ENCODE assay signal across 15 cellular contexts in the genomic region with DNA sequence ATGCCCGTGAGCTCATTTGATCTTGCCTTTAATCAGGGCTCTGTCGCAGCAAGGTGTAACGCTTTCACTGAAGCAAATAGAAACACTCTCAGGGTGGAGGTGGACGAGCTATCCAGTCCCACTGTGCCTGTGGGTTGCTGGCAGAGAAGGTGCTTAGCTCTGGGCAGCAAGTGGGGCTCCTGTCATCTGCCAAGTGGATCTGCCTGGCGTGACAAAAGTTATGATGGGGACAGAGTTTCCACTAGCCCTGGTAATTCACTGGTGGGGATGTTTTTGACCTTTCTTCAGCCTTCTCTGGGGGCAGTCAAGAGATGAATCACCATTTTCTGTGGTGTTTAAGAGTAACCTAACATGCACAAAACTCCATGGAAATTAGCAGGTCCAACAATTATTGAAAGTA.
DNase-seq lines count a peak whose midpoint lies in the region; ATAC-seq and TF ChIP-seq lines count a peak whose summit lies in the region.
"Had no signal": no experiment of that assay in that cellular context is flagged by ENCODE, and none has a peak within 500 bp of the region (broad histone marks: within the 10 kb centered on the region; RNA-seq: fewer than 3 reads in every experiment).

No MANE protein-coding gene starts in this region.

- H3K4ac ChIP-seq in IMR-90 (ENCODE audit: low read depth, low read length) = no peak overlapping the region; the same call in 1 of the 2 replicates

- H2BK20ac ChIP-seq in IMR-90 (ENCODE audit: low read depth, low read length) = no peak overlapping the region

- no peaks in the 10 kb centered on the region for H3K27me3 Mint-ChIP-seq in stimulated activated naive CD8-positive, alpha-beta T cell treated with anti-CD3 and anti-CD28 coated beads, Interleukin-15, Interleukin-2, amounts not matched to agents 100 ng/mL and 50 ng/mL, for 24 hours
- H3K27me3 Mint-ChIP-seq in naive thymus-derived CD8-positive, alpha-beta T cell = no peaks in the 10 kb centered on the region
- H3K27me3 Mint-ChIP-seq in osteocyte (ENCODE audit: unreplicated experiment) = no peaks in the 10 kb centered on the region
- H3K27me3 Mint-ChIP-seq: activated naive CD4-positive, alpha-beta T cell treated with anti-CD3 and anti-CD28 coated beads, Interleukin-2, amount 50 U/mL, for 24 hours; type B pancreatic cell had no signal

- no peak overlapping the region for H2BK5ac ChIP-seq in IMR-90 (ENCODE audit: low read depth, low read length, poor library complexity, severe bottlenecking)

- H3K36me3 ChIP-seq in IMR-90 (ENCODE audit: control insufficient read depth, insufficient read depth, low read length) (peaks cover 5% of the 10 kb centered on the region; the same call in 1 of the 2 replicates), heart left ventricle (peaks cover 0 to 48% (median 38%) of the 10 kb centered on the region in 9 donors)
- H3K36me3 ChIP-seq: BLaER1, Peyer's patch had no signal

- TF ChIP-seq CTCF in IMR-90 (conservative IDR thresholded peaks at IDR 0.05; ENCODE audit: low read depth, low read length) = no peak
- no peak for TF ChIP-seq CTCF in heart left ventricle (IDR thresholded peaks at IDR 0.05)
- no peak for TF ChIP-seq CTCF in osteocyte (IDR thresholded peaks at IDR 0.05)

- H4K20me1 ChIP-seq in IMR-90 (ENCODE audit: insufficient read depth, low read length) = no peaks in the 10 kb centered on the region
- H4K20me1 ChIP-seq: BLaER1 had no signal

- peak overlapping the region; percentile 87 for H3K27ac Mint-ChIP-seq in stimulated activated naive CD8-positive, alpha-beta T cell treated with anti-CD3 and anti-CD28 coated beads, Interleukin-15, Interleukin-2, amounts not matched to agents 100 ng/mL and 50 ng/mL, for 24 hours
- H3K27ac Mint-ChIP-seq in naive thymus-derived CD8-positive, alpha-beta T cell = peak overlapping the region in 1 of 10 donors; percentile 35
- no peak overlapping the region for H3K27ac Mint-ChIP-seq in osteocyte (ENCODE audit: unreplicated experiment)
- H3K27ac Mint-ChIP-seq: activated naive CD4-positive, alpha-beta T cell treated with anti-CD3 and anti-CD28 coated beads, Interleukin-2, amount 50 U/mL, for 24 hours; type B pancreatic cell; WTC11 had no signal

- peaks cover 32% of the 10 kb centered on the region for H3K4me1 Mint-ChIP-seq in stimulated activated naive CD8-positive, alpha-beta T cell treated with anti-CD3 and anti-CD28 coated beads, Interleukin-15, Interleukin-2, amounts not matched to agents 100 ng/mL and 50 ng/mL, for 24 hours (ENCODE audit: low read depth)
- H3K4me1 Mint-ChIP-seq in naive thymus-derived CD8-positive, alpha-beta T cell = peaks cover 0 to 9% (median 0%) of the 10 kb centered on the region in 4 donors
- peaks cover 34% of the 10 kb centered on the region for H3K4me1 Mint-ChIP-seq in osteocyte (ENCODE audit: unreplicated experiment)
- H3K4me1 Mint-ChIP-seq: activated naive CD4-positive, alpha-beta T cell treated with anti-CD3 and anti-CD28 coated beads, Interleukin-2, amount 50 U/mL, for 24 hours had no signal

- H3K9me3 ChIP-seq in IMR-90 (ENCODE audit: control insufficient read depth, insufficient read depth, low read length) (no peaks in the 10 kb centered on the region), heart left ventricle (no peaks in the 10 kb centered on the region)
- H3K9me3 ChIP-seq: BLaER1, Peyer's patch had no signal

- H4K8ac ChIP-seq in IMR-90 (ENCODE audit: low read depth in 2 of 2, low read length in 2 of 2) = no peak overlapping the region

- H4K91ac ChIP-seq in IMR-90 (ENCODE audit: insufficient read depth, low read depth, low read length) = no peak overlapping the region

- no peak for TF ChIP-seq RAD21 in IMR-90 (IDR thresholded peaks at IDR 0.05; ENCODE audit: low read length)

- H3K27ac ChIP-seq in IMR-90 (ENCODE audit: insufficient read depth, low read length) (no peak overlapping the region), heart left ventricle (peak overlapping the region; percentile 40 to 96 (median 86))
- H3K27ac ChIP-seq: BLaER1, Peyer's patch had no signal

- ATAC-seq in GM19463 (IDR thresholded peaks at IDR 0.05; ENCODE audit: unreplicated experiment) (peak; percentile 53), IMR-90 (ENCODE audit: low read depth) (no peak), heart left ventricle (peak in 3 of 4 donors; percentile 47 to 49 (median 47)), HG03039 (IDR thresholded peaks at IDR 0.05; ENCODE audit: unreplicated experiment) (no peak)
- ATAC-seq in naive thymus-derived CD8-positive, alpha-beta T cell = no peak
- ATAC-seq: WTC11 had no signal

- H2AK9ac ChIP-seq in IMR-90 (replicated peaks; ENCODE audit: low read depth, low read length, poor library complexity) = no peak overlapping the region

- 0 out of 2 replicates have a peak overlapping the region, but pooled peaks have one; percentile 12 for H3K14ac ChIP-seq in IMR-90 (replicated peaks; ENCODE audit: low read depth, low read length)

- H3K79me1 ChIP-seq in IMR-90 (ENCODE audit: low read depth in 1 of 2, low read length in 2 of 2) = peaks cover 0 to 3% of the 10 kb centered on the region in 2 experiments; a peak in 1 of 4 replicates

- H3K4me2 ChIP-seq in IMR-90 (ENCODE audit: low read depth, low read length) = no peak overlapping the region
- H3K4me2 ChIP-seq: BLaER1 had no signal

- no CpG with 5 or more reads among the region's 5 CpGs for WGBS in IMR-90 (ENCODE audit: extremely low coverage in 2 of 2, insufficient read length in 1 of 2), 2 experiments
- WGBS in heart left ventricle, 4 donors = 55 to 63% (median 59%) methylated on average over 5 of the region's 5 CpGs

- H3K9ac ChIP-seq in IMR-90 (ENCODE audit: low read depth, low read length) = no peak overlapping the region
- H3K9ac ChIP-seq: BLaER1 had no signal

- H2BK120ac ChIP-seq in IMR-90 (ENCODE audit: low read depth, low read length) = no peak overlapping the region

- POLR2A ChIA-PET in IMR-90 (lab: Charles Lee; ENCODE audit: unreplicated experiment) = no interaction called here
- POLR2A ChIA-PET in naive thymus-derived CD8-positive, alpha-beta T cell (lab: Charles Lee) = no interaction called here

- peaks cover 10% of the 10 kb centered on the region for H3K9me1 ChIP-seq in IMR-90 (ENCODE audit: insufficient read depth, low read length)

- peaks cover 18% of the 10 kb centered on the region for H3K36me3 Mint-ChIP-seq in stimulated activated naive CD8-positive, alpha-beta T cell treated with anti-CD3 and anti-CD28 coated beads, Interleukin-15, Interleukin-2, amounts not matched to agents 100 ng/mL and 50 ng/mL, for 24 hours (ENCODE audit: low read depth)
- no peaks in the 10 kb centered on the region for H3K36me3 Mint-ChIP-seq in naive thymus-derived CD8-positive, alpha-beta T cell
- peaks cover 6% of the 10 kb centered on the region for H3K36me3 Mint-ChIP-seq in osteocyte (ENCODE audit: unreplicated experiment)
- H3K36me3 Mint-ChIP-seq: activated naive CD4-positive, alpha-beta T cell treated with anti-CD3 and anti-CD28 coated beads, Interleukin-2, amount 50 U/mL, for 24 hours; type B pancreatic cell had no signal

- H3K4me1 ChIP-seq in IMR-90 (ENCODE audit: control insufficient read depth, insufficient read depth, low read length) = peaks cover 10% of the 10 kb centered on the region
- H3K4me1 ChIP-seq in heart left ventricle = peaks cover 11 to 90% (median 62%) of the 10 kb centered on the region in 12 donors

- no peak overlapping the region for H3K23ac ChIP-seq in IMR-90 (ENCODE audit: low read depth, low read length)

- no peaks in the 10 kb centered on the region for H3K27me3 ChIP-seq in IMR-90 (ENCODE audit: control insufficient read depth, insufficient read depth, low read length)
- no peaks in the 10 kb centered on the region for H3K27me3 ChIP-seq in heart left ventricle
- H3K27me3 ChIP-seq: BLaER1, Peyer's patch had no signal

- no peak overlapping the region for H3K4me3 ChIP-seq in IMR-90 (ENCODE audit: insufficient read depth, low read depth, low read length)
- H3K4me3 ChIP-seq in heart left ventricle = no peak overlapping the region
- H3K4me3 ChIP-seq: BLaER1, Peyer's patch had no signal

- peak overlapping the region; percentile 33 for H3K4me3 Mint-ChIP-seq in stimulated activated naive CD8-positive, alpha-beta T cell treated with anti-CD3 and anti-CD28 coated beads, Interleukin-15, Interleukin-2, amounts not matched to agents 100 ng/mL and 50 ng/mL, for 24 hours
- no peak overlapping the region for H3K4me3 Mint-ChIP-seq in naive thymus-derived CD8-positive, alpha-beta T cell
- H3K4me3 Mint-ChIP-seq in osteocyte (ENCODE audit: unreplicated experiment) = no peak overlapping the region
- H3K4me3 Mint-ChIP-seq: activated naive CD4-positive, alpha-beta T cell treated with anti-CD3 and anti-CD28 coated beads, Interleukin-2, amount 50 U/mL, for 24 hours; type B pancreatic cell; WTC11 had no signal

- no peak overlapping the region for H2BK15ac ChIP-seq in IMR-90 (ENCODE audit: low read depth, low read length)

- no peak for DNase-seq in IMR-90
- peak in 2 of 5 donors; percentile 32 to 65 for DNase-seq in heart left ventricle
- no peak for DNase-seq in naive thymus-derived CD8-positive, alpha-beta T cell
- DNase-seq in activated naive CD4-positive, alpha-beta T cell treated with Interleukin-2 at 50 U/mL for 16 hours = no peak
- no peak for DNase-seq in osteocyte (ENCODE audit: extremely low spot score, unreplicated experiment)
- DNase-seq: NCI-H524; Peyer's patch; stimulated activated CD4-positive, alpha-beta T cell treated with anti-CD3 and anti-CD28 coated beads, Interleukin-15, amount 100 ng/mL, for 24 hours had no signal

- CTCF ChIA-PET in IMR-90 (lab: Yijun Ruan, JAX) = no interaction called here

- in situ Hi-C loops in IMR-90 (cut with MboI; ENCODE audit: low sequenced_read_pairs) = no loop called here

- intact Hi-C loops in IMR-90 (cut with micrococcal nuclease) (no loop called here), heart left ventricle (cut with DNase I) (loop anchor here in 6 of 10 donors (5.0 to 10.0 kb wide), 8 partner anchors 36 to 146 kb away; a partner anchor contains a TSS)

- no TSS peak for BruUV-seq in IMR-90 (replicated peaks; lab: Mats Ljungman, UMichigan)

- no peak overlapping the region for H2AK5ac ChIP-seq in IMR-90 (ENCODE audit: low read depth, low read length)

- dilution Hi-C loops in IMR-90 (cut with HindIII; ENCODE audit: low sequenced_read_pairs, unreplicated experiment) = no loop called here

- no peak overlapping the region for H3K56ac ChIP-seq in IMR-90 (ENCODE audit: extremely low read depth, insufficient read depth, low read length)

- no peaks in the 10 kb centered on the region for H3K9me3 Mint-ChIP-seq in stimulated activated naive CD8-positive, alpha-beta T cell treated with anti-CD3 and anti-CD28 coated beads, Interleukin-15, Interleukin-2, amounts not matched to agents 100 ng/mL and 50 ng/mL, for 24 hours
- no peaks in the 10 kb centered on the region for H3K9me3 Mint-ChIP-seq in naive thymus-derived CD8-positive, alpha-beta T cell
- H3K9me3 Mint-ChIP-seq in osteocyte (ENCODE audit: unreplicated experiment) = no peaks in the 10 kb centered on the region
- H3K9me3 Mint-ChIP-seq: activated naive CD4-positive, alpha-beta T cell treated with anti-CD3 and anti-CD28 coated beads, Interleukin-2, amount 50 U/mL, for 24 hours; WTC11 had no signal

- no peak for TF ChIP-seq POLR2A in IMR-90 (IDR thresholded peaks at IDR 0.05; ENCODE audit: low read depth, low read length)
- no peak for TF ChIP-seq POLR2A in heart left ventricle (IDR thresholded peaks at IDR 0.05)

- H2AFZ ChIP-seq in IMR-90 (replicated peaks; ENCODE audit: low read length, poor library complexity) = peak overlapping the region; percentile 7

- no peak overlapping the region for H3K18ac ChIP-seq in IMR-90 (ENCODE audit: low read depth, low read length)

- no peak overlapping the region for H4K5ac ChIP-seq in IMR-90 (ENCODE audit: low read depth, low read length)

Comparison
In these comparisons a context has a peak if more than half of its experiments do, and no peak if none do; other contexts are left out.
1. ATAC-seq: peak in GM19463 (single experiment) and heart left ventricle (3 of 4); none in IMR-90 (single experiment), HG03039 (single experiment) and naive thymus-derived CD8-positive, alpha-beta T cell (0 of 2).